In genomic region chr1:175512637-175513412, GRCh38 we compare ENCODE assay signal across 17 cellular contexts.
A peak's percentile ranks its signal among the peaks of the same experiment; 100 is the strongest.
DNase-seq lines count a peak whose midpoint lies in the region; ATAC-seq, FAIRE-seq and TF ChIP-seq lines count a peak whose summit lies in the region.
"Had no signal": no experiment of that assay in that cellular context is flagged by ENCODE, and none has a peak within 500 bp of the region (broad histone marks: within the 10 kb centered on the region; RNA-seq: fewer than 3 reads in every experiment).

No MANE protein-coding gene starts in this region.

- no peaks in the 10 kb centered on the region for H3K23me2 ChIP-seq in H1 (ENCODE audit: low read depth, low read length)

- TF ChIP-seq CTCF in H1 (IDR thresholded peaks at IDR 0.05; ENCODE audit: control extremely low read depth in 1 of 3, insufficient read depth in 1 of 3, low read depth in 1 of 3, low read length in 3 of 3): no peak

- no peak overlapping the region for H2BK120ac ChIP-seq in H1 (replicated peaks; ENCODE audit: low read depth, low read length)

- no peaks in the 10 kb centered on the region for H4K20me1 ChIP-seq in H1 (replicated peaks in 1 of 2; ENCODE audit: control insufficient read depth in 1 of 2, insufficient read depth in 2 of 2, low read length in 2 of 2)

- no peak overlapping the region for H3K23ac ChIP-seq in H1 (ENCODE audit: insufficient read length)

- H2BK12ac ChIP-seq in H1 (ENCODE audit: low read depth, low read length): no peak overlapping the region

- 0 out of 2 replicates have a peak overlapping the region, but pooled peaks have one; percentile 57 for H2AFZ ChIP-seq in H1 (ENCODE audit: low read length)

- no peaks in the 10 kb centered on the region for H3K27me3 ChIP-seq in H1 (replicated peaks in 1 of 4; ENCODE audit: control insufficient read depth in 3 of 4, extremely low read depth in 1 of 4, insufficient read depth in 3 of 4, low read length in 3 of 4)

- no peaks in the 10 kb centered on the region for H3K79me2 ChIP-seq in H1 (ENCODE audit: control insufficient read depth in 1 of 2, insufficient read depth in 2 of 2, low read length in 2 of 2)

- no peak overlapping the region for H2AK5ac ChIP-seq in H1 (ENCODE audit: low read depth, low read length)

- intact Hi-C loops in cardiac septum (cut with DNase I): no loop called here
- intact Hi-C loops in left cardiac atrium (cut with DNase I): no loop called here

- H3K4me3 ChIP-seq in H1 (ENCODE audit: extremely low read depth in 1 of 4, insufficient read depth in 2 of 4, low read depth in 3 of 4, low read length in 4 of 4): no peak overlapping the region

- no peak overlapping the region for H4K5ac ChIP-seq in H1 (ENCODE audit: insufficient read length, low read depth, low read length)

- POLR2A ChIA-PET in H1 (lab: Charles Lee; ENCODE audit: partially characterized antibody): no interaction called here

- H3K4me1 ChIP-seq in H1 (replicated peaks in 1 of 4; ENCODE audit: control insufficient read depth in 3 of 4, insufficient read depth in 4 of 4, low read length in 3 of 4): no peaks in the 10 kb centered on the region

- TF ChIP-seq POLR2A in H1 (IDR thresholded peaks at IDR 0.05; ENCODE audit: control extremely low read depth in 1 of 2, low read depth in 2 of 2, low read length in 2 of 2): no peak

- H2BK5ac ChIP-seq in H1 (ENCODE audit: low read depth, low read length): no peak overlapping the region

- TF ChIP-seq EP300 in H1 (IDR thresholded peaks at IDR 0.05; ENCODE audit: borderline replicate concordance in 1 of 2, low read depth in 2 of 2, low read length in 2 of 2): no peak

- H3K4ac ChIP-seq in H1 (replicated peaks; ENCODE audit: insufficient read length, low read depth, low read length): no peak overlapping the region

- H3K4me2 ChIP-seq in H1 (ENCODE audit: insufficient read depth in 1 of 2, low read depth in 2 of 2, low read length in 2 of 2): no peak overlapping the region

- H3K56ac ChIP-seq in H1 (replicated peaks; ENCODE audit: insufficient read length, low read depth, low read length): no peak overlapping the region

- CTCF ChIA-PET in H1 (lab: Charles Lee; ENCODE audit: partially characterized antibody): interaction anchor here (0.6 kb wide), 1 partner anchor 370 kb away, joined by 3 read pairs; no protein-coding TSS in a partner anchor

- no peak overlapping the region for H3K27ac ChIP-seq in H1 (ENCODE audit: low read depth, low read length)
- H3K27ac ChIP-seq: C4-2B, HL-60 had no signal

- H4K91ac ChIP-seq in H1 (replicated peaks; ENCODE audit: insufficient read length, low read length): no peak overlapping the region

- no peak overlapping the region for H3K9ac ChIP-seq in H1 (replicated peaks in 1 of 4; ENCODE audit: extremely low read depth in 1 of 4, low read depth in 3 of 4, low read length in 3 of 4)

- FAIRE-seq in H1 (lab: Jason Lieb, UNC) (no peak), urothelium cell line (lab: Jason Lieb, UNC) (no peak)
- FAIRE-seq: HTR-8/SVneo had no signal

- H4K8ac ChIP-seq in H1 (ENCODE audit: extremely low read depth, insufficient read depth, low read length): no peak overlapping the region

- ATAC-seq in left cardiac atrium: no peak
- ATAC-seq in HG02840 (IDR thresholded peaks at IDR 0.05; ENCODE audit: low FRiP score, unreplicated experiment): no peak
- no peak for ATAC-seq in HG02678 (IDR thresholded peaks at IDR 0.05; ENCODE audit: unreplicated experiment)
- ATAC-seq: SK-N-SH treated with all-trans-retinoic acid at 6 μM for 48 hours had no signal

- no peak overlapping the region for H3K18ac ChIP-seq in H1 (ENCODE audit: extremely low read depth, low read length)

- H3K36me3 ChIP-seq in H1 (ENCODE audit: control insufficient read depth in 2 of 4, insufficient read depth in 4 of 4, low read length in 3 of 4): no peaks in the 10 kb centered on the region

- DNase-seq in cardiac septum (ENCODE audit: low spot score) (peak; percentile 26), left cardiac atrium (no peak), NOMO-1 treated with DMSO at 0.1 percent for 48 hours (lab: John Stamatoyannopoulos, UW; ENCODE audit: unreplicated experiment) (peak; percentile 21), H1 (ENCODE audit: low read depth in 1 of 2, low spot score in 2 of 2) (no peak), DMS 273 treated with DMSO at 0.1 percent for 48 hours (lab: John Stamatoyannopoulos, UW) (no peak), urothelium cell line (ENCODE audit: low spot score) (no peak)
- DNase-seq: DMS153, GOT3, NCI-H1092, NCI-H510A treated with DMSO at 0.1 percent for 48 hours, SHP77 had no signal

- H3K14ac ChIP-seq in H1 (ENCODE audit: insufficient read length): no peak overlapping the region

- no peaks in the 10 kb centered on the region for H3K9me3 ChIP-seq in H1 (ENCODE audit: insufficient read depth in 2 of 2, low read depth in 1 of 2, low read length in 1 of 2)

- TF ChIP-seq RAD21 in H1 (IDR thresholded peaks at IDR 0.05 in 1 of 2, conservative IDR thresholded peaks at IDR 0.05 in 1 of 2; ENCODE audit: low read depth in 2 of 2, low read length in 2 of 2): no peak

- H2BK15ac ChIP-seq in H1 (ENCODE audit: low read length): no peak overlapping the region

- 91% methylated on average over 7 of the region's 7 CpGs; no CpG with 5 or more reads in 1 of the 2 experiments for WGBS in H1 (ENCODE audit: extremely low coverage in 1 of 2, insufficient coverage in 1 of 2, insufficient read length in 1 of 2, insufficient replicate concordance in 2 of 2, low coverage in 1 of 2, low lambda C conversion rate in 2 of 2, missing lambda C conversion rate in 1 of 2), 2 experiments

- no peaks in the 10 kb centered on the region for H3K79me1 ChIP-seq in H1 (ENCODE audit: low read depth, low read length)

- no peak overlapping the region for H2BK20ac ChIP-seq in H1 (ENCODE audit: low read length)

TF ChIP-seq in H1, 55 proteins besides CTCF, POLR2A, EP300 and RAD21:
- TF ChIP-seq EGR1 (IDR thresholded peaks at IDR 0.05; ENCODE audit: borderline replicate concordance, low read depth, low read length): no peak
- TF ChIP-seq, protein P1, sequence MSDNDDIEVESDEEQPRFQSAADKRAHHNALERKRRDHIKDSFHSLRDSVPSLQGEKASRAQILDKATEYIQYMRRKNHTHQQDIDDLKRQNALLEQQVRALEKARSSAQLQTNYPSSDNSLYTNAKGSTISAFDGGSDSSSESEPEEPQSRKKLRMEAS (IDR thresholded peaks at IDR 0.05): no peak

Comparison
In these comparisons a context has a peak if more than half of its experiments do, and no peak if none do; other contexts are left out.
1. DNase-seq: peak in cardiac septum (single experiment) and NOMO-1 treated with DMSO at 0.1 percent for 48 hours (single experiment); none in left cardiac atrium (single experiment), H1 (0 of 2), DMS 273 treated with DMSO at 0.1 percent for 48 hours (single experiment) and urothelium cell line (single experiment).